In genomic region chr2:187569571-187569970, GRCh38 we compare ENCODE assay signal across 28 cellular contexts. TPM values are rescaled to one million over a fixed set of nuclear protein-coding genes. Genes with fewer than 3 reads are reported as not detected.
"Had no signal": no experiment of that assay in that cellular context is flagged by ENCODE, and none has a peak within 500 bp of the region (broad histone marks: within the 10 kb centered on the region; RNA-seq: fewer than 3 reads in every experiment).

No MANE protein-coding gene starts in this region.

- ATAC-seq: naive thymus-derived CD8-positive, alpha-beta T cell; pancreas; right cardiac atrium; sciatic nerve; stimulated activated naive B cell treated with anti-CD40 and anti-IgM and Interleukin-4, amounts not matched to agents 10 μg/mL and 1 μg/mL and 100 μg/mL, for 72 hours; stimulated activated naive CD8-positive, alpha-beta T cell treated with anti-CD3 and anti-CD28 coated beads, Interleukin-15, Interleukin-2, amounts not matched to agents 100 U/mL and 50 U/mL, for 24 hours had no signal

- DNase-seq: islet precursor cell; left ventricle myocardium inferior; midbrain; mucosa of descending colon; naive thymus-derived CD8-positive, alpha-beta T cell; nucleus accumbens; pancreas; posterior cingulate gyrus; retina; right cardiac atrium; stimulated activated CD4-positive, alpha-beta T cell treated with anti-CD3 and anti-CD28 coated beads, Interleukin-12 subunit alpha, Interleukin-12 subunit beta, amount 100 ng/mL, for 4 hours; stimulated activated CD4-positive, alpha-beta T cell treated with anti-CD3 and anti-CD28 coated beads, Interleukin-15, amount 100 ng/mL, for 24 hours; stimulated activated CD4-positive, alpha-beta T cell treated with anti-CD3 and anti-CD28 coated beads, Interleukin-2, amount 100 ng/mL, for 24 hours; stimulated activated CD4-positive, alpha-beta T cell treated with anti-CD3 and anti-CD28 coated beads, Interleukin-4, amount 100 ng/mL, for 1 hour; stimulated activated naive B cell treated with anti-CD40 and anti-IgM and Interleukin-4, amounts not matched to agents 10 μg/mL and 1 μg/mL and 100 μg/mL, for 72 hours; stimulated activated naive CD8-positive, alpha-beta T cell treated with anti-CD3 and anti-CD28 coated beads, Interleukin-15, Interleukin-2, amounts not matched to agents 100 U/mL and 50 U/mL, for 24 hours; stomach; testis; thyroid gland; transverse colon; upper lobe of left lung had no signal

- H3K9me3 ChIP-seq: mucosa of descending colon, pancreas, prostate gland, stomach, testis, thyroid gland, transverse colon had no signal

- H3K27ac ChIP-seq: left ventricle myocardium inferior, pancreas, prostate gland, skin epidermis, stomach, testis, thyroid gland, transverse colon, upper lobe of left lung had no signal

- H3K27ac Mint-ChIP-seq: naive thymus-derived CD8-positive, alpha-beta T cell; stimulated activated naive B cell treated with anti-CD40 and anti-IgM and Interleukin-4, amounts not matched to agents 10 μg/mL and 1 μg/mL and 100 μg/mL, for 72 hours had no signal

- FAIRE-seq: urothelium cell line had no signal

- H3K36me3 ChIP-seq: left ventricle myocardium inferior, pancreas, prostate gland, stomach, thyroid gland, transverse colon, upper lobe of left lung had no signal

- H3K4me1 Mint-ChIP-seq: naive thymus-derived CD8-positive, alpha-beta T cell; neural crest cell; stimulated activated naive B cell treated with anti-CD40 and anti-IgM and Interleukin-4, amounts not matched to agents 10 μg/mL and 1 μg/mL and 100 μg/mL, for 72 hours had no signal

- H3K4me3 ChIP-seq: left ventricle myocardium inferior, lung, mucosa of descending colon, pancreas, prostate gland, skin epidermis, stomach, testis, thyroid gland, transverse colon, upper lobe of left lung had no signal

- H3K36me3 Mint-ChIP-seq: stimulated activated naive B cell treated with anti-CD40 and anti-IgM and Interleukin-4, amounts not matched to agents 10 μg/mL and 1 μg/mL and 100 μg/mL, for 72 hours had no signal

- H3K4me3 Mint-ChIP-seq: naive thymus-derived CD8-positive, alpha-beta T cell; nephron; neural crest cell; stimulated activated naive B cell treated with anti-CD40 and anti-IgM and Interleukin-4, amounts not matched to agents 10 μg/mL and 1 μg/mL and 100 μg/mL, for 72 hours had no signal

- H3K27me3 ChIP-seq: pancreas, stomach, testis, thyroid gland, transverse colon, upper lobe of left lung had no signal

- H3K27me3 Mint-ChIP-seq: stimulated activated naive B cell treated with anti-CD40 and anti-IgM and Interleukin-4, amounts not matched to agents 10 μg/mL and 1 μg/mL and 100 μg/mL, for 72 hours had no signal

- H3K4me1 ChIP-seq: left ventricle myocardium inferior, pancreas, prostate gland, stomach, testis, thyroid gland had no signal

RNA-seq across cellular contexts. Expression of gene TFPI, which starts 15.3 kb away (rescaled TPM):
- total RNA-seq: naive thymus-derived CD8-positive, alpha-beta T cell had no signal
- polyA plus RNA-seq: naive thymus-derived CD8-positive, alpha-beta T cell had no signal
